In the genomic region with DNA sequence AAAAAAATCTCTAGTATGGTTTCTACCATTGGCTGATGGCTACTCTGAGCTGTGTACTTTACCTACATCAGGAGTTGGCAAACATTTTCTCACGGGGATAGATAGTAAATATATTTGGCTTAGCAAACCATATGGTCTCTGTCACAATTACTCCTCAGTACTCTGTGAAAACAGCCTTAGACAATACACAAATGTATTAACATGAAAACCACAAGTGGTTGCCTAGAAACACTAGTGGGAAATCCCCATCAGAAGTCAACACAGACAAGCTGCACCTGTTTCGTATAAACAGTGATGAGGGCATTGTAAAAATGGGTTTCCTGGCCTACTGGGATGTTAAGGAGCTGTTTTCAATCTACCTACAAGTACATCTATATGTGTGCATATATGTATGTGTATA, we compare ENCODE assay signal across 9 cellular contexts.
DNase-seq lines count a peak whose midpoint lies in the region; ATAC-seq and TF ChIP-seq lines count a peak whose summit lies in the region.
"Had no signal": no experiment of that assay in that cellular context is flagged by ENCODE, and none has a peak within 500 bp of the region (broad histone marks: within the 10 kb centered on the region; RNA-seq: fewer than 3 reads in every experiment).

No MANE protein-coding gene starts in this region.

- no CpG with 5 or more reads among the region's 2 CpGs for WGBS in IMR-90 (ENCODE audit: extremely low coverage in 2 of 2, insufficient read length in 1 of 2), 2 experiments
- 100% methylated on average over 1 of the region's 2 CpGs; no CpG with 5 or more reads in 1 of the 2 experiments for WGBS in endodermal cell (ENCODE audit: insufficient coverage in 1 of 2, insufficient read length in 1 of 2), 2 experiments

- H3K4me2 ChIP-seq in IMR-90 (ENCODE audit: low read depth, low read length) (no peak overlapping the region), SU-DHL-6 (ENCODE audit: low read depth, low read length, poor library complexity, severe bottlenecking) (peak overlapping the region; percentile 37)

- H2AFZ ChIP-seq in IMR-90 (replicated peaks; ENCODE audit: low read length, poor library complexity) (no peak overlapping the region), SU-DHL-6 (ENCODE audit: low read depth, low read length, severe bottlenecking) (no peak overlapping the region)

- H3K27me3 ChIP-seq in IMR-90 (ENCODE audit: control insufficient read depth, insufficient read depth, low read length) (no peaks in the 10 kb centered on the region; the same call in 1 of the 2 replicates), SU-DHL-6 (ENCODE audit: low read length) (no peaks in the 10 kb centered on the region), gastrocnemius medialis (no peaks in the 10 kb centered on the region), endodermal cell (ENCODE audit: control insufficient read depth, insufficient read depth, low read length, poor library complexity, severe bottlenecking) (no peaks in the 10 kb centered on the region)

- H3K23ac ChIP-seq in IMR-90 (ENCODE audit: low read depth, low read length) = no peak overlapping the region

- no peak overlapping the region for H2BK5ac ChIP-seq in IMR-90 (ENCODE audit: low read depth, low read length, poor library complexity, severe bottlenecking)

- H2AK9ac ChIP-seq in IMR-90 (replicated peaks; ENCODE audit: low read depth, low read length, poor library complexity) = no peak overlapping the region

- no peak overlapping the region for H2AK5ac ChIP-seq in IMR-90 (ENCODE audit: low read depth, low read length)

- H3K27ac ChIP-seq in IMR-90 (ENCODE audit: insufficient read depth, low read length) (no peak overlapping the region), SU-DHL-6 (ENCODE audit: low read depth, low read length) (peak overlapping the region; percentile 67), gastrocnemius medialis (no peak overlapping the region), endodermal cell (ENCODE audit: low read depth, low read length) (no peak overlapping the region)

- CTCF ChIA-PET in IMR-90 (lab: Yijun Ruan, JAX) = no interaction called here
- CTCF ChIA-PET in activated CD4-positive, alpha-beta memory T cell treated with anti-CD3 and anti-CD28 coated beads for 36 hours (lab: Charles Lee) = no interaction called here
- CTCF ChIA-PET in activated CD4-positive, alpha-beta memory T cell treated with anti-CD3 and anti-CD28 coated beads, Interleukin-2, amount 10 ng/mL, durations not matched to agents 7 days and 5 days (lab: Charles Lee) = no interaction called here

- dilution Hi-C loops in IMR-90 (cut with HindIII; ENCODE audit: low sequenced_read_pairs, unreplicated experiment) = no loop called here

- no peak overlapping the region for H4K5ac ChIP-seq in IMR-90 (ENCODE audit: low read depth, low read length)

- H4K8ac ChIP-seq in IMR-90 (ENCODE audit: low read depth in 2 of 2, low read length in 2 of 2) = no peak overlapping the region

- H3K27me3 Mint-ChIP-seq in activated CD4-positive, alpha-beta memory T cell treated with anti-CD3 and anti-CD28 coated beads for 36 hours = no peaks in the 10 kb centered on the region
- H3K27me3 Mint-ChIP-seq in activated CD4-positive, alpha-beta memory T cell treated with anti-CD3 and anti-CD28 coated beads, Interleukin-2, amount 10 ng/mL, durations not matched to agents 7 days and 5 days = no peaks in the 10 kb centered on the region
- no peaks in the 10 kb centered on the region for H3K27me3 Mint-ChIP-seq in endodermal cell (ENCODE audit: insufficient read depth)
- H3K27me3 Mint-ChIP-seq: activated naive CD4-positive, alpha-beta T cell treated with anti-CD3 and anti-CD28 coated beads, Interleukin-2, amount 50 U/mL, for 24 hours had no signal

- H3K79me2 ChIP-seq in SU-DHL-6 (ENCODE audit: insufficient read depth, low read length) = no peaks in the 10 kb centered on the region

- H3K9me3 ChIP-seq in IMR-90 (ENCODE audit: control insufficient read depth, insufficient read depth, low read length) (no peaks in the 10 kb centered on the region), SU-DHL-6 (ENCODE audit: insufficient read depth, low read length) (no peaks in the 10 kb centered on the region), gastrocnemius medialis (no peaks in the 10 kb centered on the region), endodermal cell (ENCODE audit: control insufficient read depth, low read length) (no peaks in the 10 kb centered on the region)

- no peak overlapping the region for H2BK20ac ChIP-seq in IMR-90 (ENCODE audit: low read depth, low read length)

- H3K27ac Mint-ChIP-seq in activated CD4-positive, alpha-beta memory T cell treated with anti-CD3 and anti-CD28 coated beads for 36 hours = no peak overlapping the region
- no peak overlapping the region for H3K27ac Mint-ChIP-seq in activated CD4-positive, alpha-beta memory T cell treated with anti-CD3 and anti-CD28 coated beads, Interleukin-2, amount 10 ng/mL, durations not matched to agents 7 days and 5 days
- no peak overlapping the region for H3K27ac Mint-ChIP-seq in endodermal cell
- H3K27ac Mint-ChIP-seq: activated naive CD4-positive, alpha-beta T cell treated with anti-CD3 and anti-CD28 coated beads, Interleukin-2, amount 50 U/mL, for 24 hours had no signal

- DNase-seq in DMS153 treated with DMSO at 0.1 percent for 48 hours (lab: John Stamatoyannopoulos, UW; ENCODE audit: unreplicated experiment) (peak; percentile 100), IMR-90 (peak; percentile 38), gastrocnemius medialis (no peak), endodermal cell (no peak)
- no peak for DNase-seq in activated CD4-positive, alpha-beta memory T cell treated with anti-CD3 and anti-CD28 coated beads for 36 hours
- DNase-seq in activated CD4-positive, alpha-beta memory T cell treated with anti-CD3 and anti-CD28 coated beads, Interleukin-2, amount 10 ng/mL, durations not matched to agents 7 days and 5 days = no peak

- ATAC-seq in GM21423 (IDR thresholded peaks at IDR 0.05; ENCODE audit: unreplicated experiment) = peak; percentile 100
- no peak for ATAC-seq in IMR-90 (ENCODE audit: low read depth)
- no peak for ATAC-seq in gastrocnemius medialis

- no peak overlapping the region for H4K91ac ChIP-seq in IMR-90 (ENCODE audit: insufficient read depth, low read depth, low read length)

- TF ChIP-seq CTCF in IMR-90 (conservative IDR thresholded peaks at IDR 0.05; ENCODE audit: low read depth, low read length) = no peak
- TF ChIP-seq CTCF in SU-DHL-6 (IDR thresholded peaks at IDR 0.05; ENCODE audit: insufficient read depth, low read length, poor library complexity, severe bottlenecking) = no peak
- TF ChIP-seq CTCF in gastrocnemius medialis (IDR thresholded peaks at IDR 0.05 in 4 of 5, conservative IDR thresholded peaks at IDR 0.05 in 1 of 5) = no peak
- TF ChIP-seq CTCF in endodermal cell (conservative IDR thresholded peaks at IDR 0.05) = no peak

- no peak overlapping the region for H2BK15ac ChIP-seq in IMR-90 (ENCODE audit: low read depth, low read length)

- H3K36me3 ChIP-seq in IMR-90 (ENCODE audit: control insufficient read depth, insufficient read depth, low read length) = no peaks in the 10 kb centered on the region
- H3K36me3 ChIP-seq in SU-DHL-6 (ENCODE audit: low read length) = no peaks in the 10 kb centered on the region
- H3K36me3 ChIP-seq in gastrocnemius medialis = no peaks in the 10 kb centered on the region
- H3K36me3 ChIP-seq in endodermal cell (ENCODE audit: control insufficient read depth, insufficient read depth, low read length) = no peaks in the 10 kb centered on the region

- H3K18ac ChIP-seq in IMR-90 (ENCODE audit: low read depth, low read length) = no peak overlapping the region

- H3F3A ChIP-seq in SU-DHL-6 (ENCODE audit: insufficient read depth) = no peaks in the 10 kb centered on the region

- H3K14ac ChIP-seq in IMR-90 (replicated peaks; ENCODE audit: low read depth, low read length) = no peak overlapping the region

- no peak overlapping the region for H3K4ac ChIP-seq in IMR-90 (ENCODE audit: low read depth, low read length)

- H3K4me1 ChIP-seq in IMR-90 (ENCODE audit: control insufficient read depth, insufficient read depth, low read length) (no peaks in the 10 kb centered on the region), gastrocnemius medialis (no peaks in the 10 kb centered on the region), endodermal cell (ENCODE audit: control insufficient read depth, insufficient read depth, low read length) (peaks cover 1% of the 10 kb centered on the region)

- H3K9ac ChIP-seq in IMR-90 (ENCODE audit: low read depth, low read length) (no peak overlapping the region), SU-DHL-6 (ENCODE audit: low read length) (no peak overlapping the region), endodermal cell (ENCODE audit: extremely low read depth, low read length, poor library complexity, severe bottlenecking) (no peak overlapping the region)

- TF ChIP-seq RAD21 in IMR-90 (IDR thresholded peaks at IDR 0.05; ENCODE audit: low read length) = no peak

- H3K9me2 ChIP-seq in SU-DHL-6 (replicated peaks; ENCODE audit: insufficient read depth, low read length) = no peaks in the 10 kb centered on the region

- peaks cover 7% of the 10 kb centered on the region for H3K9me3 Mint-ChIP-seq in activated CD4-positive, alpha-beta memory T cell treated with anti-CD3 and anti-CD28 coated beads for 36 hours
- no peaks in the 10 kb centered on the region for H3K9me3 Mint-ChIP-seq in activated CD4-positive, alpha-beta memory T cell treated with anti-CD3 and anti-CD28 coated beads, Interleukin-2, amount 10 ng/mL, durations not matched to agents 7 days and 5 days
- H3K9me3 Mint-ChIP-seq in endodermal cell = no peaks in the 10 kb centered on the region
- H3K9me3 Mint-ChIP-seq: activated naive CD4-positive, alpha-beta T cell treated with anti-CD3 and anti-CD28 coated beads, Interleukin-2, amount 50 U/mL, for 24 hours had no signal

- intact Hi-C loops in IMR-90 (cut with micrococcal nuclease) = no loop called here
- intact Hi-C loops in activated CD4-positive, alpha-beta memory T cell treated with anti-CD3 and anti-CD28 coated beads for 36 hours (cut with micrococcal nuclease) = no loop called here
- intact Hi-C loops in gastrocnemius medialis (cut with DNase I; ENCODE audit: low total_unique reads) = no loop called here

- no peak for TF ChIP-seq POLR2A in IMR-90 (IDR thresholded peaks at IDR 0.05; ENCODE audit: low read depth, low read length)
- TF ChIP-seq POLR2A in gastrocnemius medialis (IDR thresholded peaks at IDR 0.05) = no peak

- H3K4me3 ChIP-seq in IMR-90 (ENCODE audit: insufficient read depth, low read depth, low read length) (no peak overlapping the region), SU-DHL-6 (ENCODE audit: insufficient read depth, low read length, poor library complexity, severe bottlenecking) (no peak overlapping the region), gastrocnemius medialis (no peak overlapping the region), endodermal cell (ENCODE audit: low read length) (no peak overlapping the region)

- no TSS peak for BruUV-seq in IMR-90 (replicated peaks; lab: Mats Ljungman, UMichigan)

- no peaks in the 10 kb centered on the region for H3K4me1 Mint-ChIP-seq in activated CD4-positive, alpha-beta memory T cell treated with anti-CD3 and anti-CD28 coated beads for 36 hours (ENCODE audit: low read depth)
- H3K4me1 Mint-ChIP-seq in activated CD4-positive, alpha-beta memory T cell treated with anti-CD3 and anti-CD28 coated beads, Interleukin-2, amount 10 ng/mL, durations not matched to agents 7 days and 5 days = no peaks in the 10 kb centered on the region
- H3K4me1 Mint-ChIP-seq in endodermal cell = peaks cover 3% of the 10 kb centered on the region
- H3K4me1 Mint-ChIP-seq: activated naive CD4-positive, alpha-beta T cell treated with anti-CD3 and anti-CD28 coated beads, Interleukin-2, amount 50 U/mL, for 24 hours had no signal

- no peak overlapping the region for H3K56ac ChIP-seq in IMR-90 (ENCODE audit: extremely low read depth, insufficient read depth, low read length)

- H3K36me3 Mint-ChIP-seq in activated CD4-positive, alpha-beta memory T cell treated with anti-CD3 and anti-CD28 coated beads for 36 hours = no peaks in the 10 kb centered on the region
- no peaks in the 10 kb centered on the region for H3K36me3 Mint-ChIP-seq in activated CD4-positive, alpha-beta memory T cell treated with anti-CD3 and anti-CD28 coated beads, Interleukin-2, amount 10 ng/mL, durations not matched to agents 7 days and 5 days (ENCODE audit: low read depth)
- H3K36me3 Mint-ChIP-seq in endodermal cell (ENCODE audit: low read depth) = no peaks in the 10 kb centered on the region
- H3K36me3 Mint-ChIP-seq: activated naive CD4-positive, alpha-beta T cell treated with anti-CD3 and anti-CD28 coated beads, Interleukin-2, amount 50 U/mL, for 24 hours had no signal

- in situ Hi-C loops in IMR-90 (cut with MboI; ENCODE audit: low sequenced_read_pairs) = no loop called here
- in situ Hi-C loops in gastrocnemius medialis (cut with MboI; ENCODE audit: low sequenced_read_pairs in 4 of 4) = no loop called here

- H2BK120ac ChIP-seq in IMR-90 (ENCODE audit: low read depth, low read length) = no peak overlapping the region

- no peaks in the 10 kb centered on the region for H3K79me1 ChIP-seq in IMR-90 (ENCODE audit: low read depth in 1 of 2, low read length in 2 of 2)

- H4K20me1 ChIP-seq in IMR-90 (ENCODE audit: insufficient read depth, low read length) (no peaks in the 10 kb centered on the region), SU-DHL-6 (ENCODE audit: low read depth, low read length) (no peaks in the 10 kb centered on the region)

- H3K4me3 Mint-ChIP-seq in activated CD4-positive, alpha-beta memory T cell treated with anti-CD3 and anti-CD28 coated beads for 36 hours = no peak overlapping the region
- no peak overlapping the region for H3K4me3 Mint-ChIP-seq in activated CD4-positive, alpha-beta memory T cell treated with anti-CD3 and anti-CD28 coated beads, Interleukin-2, amount 10 ng/mL, durations not matched to agents 7 days and 5 days
- H3K4me3 Mint-ChIP-seq in endodermal cell = no peak overlapping the region
- H3K4me3 Mint-ChIP-seq: activated naive CD4-positive, alpha-beta T cell treated with anti-CD3 and anti-CD28 coated beads, Interleukin-2, amount 50 U/mL, for 24 hours had no signal

- POLR2A ChIA-PET in IMR-90 (lab: Charles Lee; ENCODE audit: unreplicated experiment) = no interaction called here
- POLR2A ChIA-PET in activated CD4-positive, alpha-beta memory T cell treated with anti-CD3 and anti-CD28 coated beads for 36 hours (lab: Charles Lee) = no interaction called here
- POLR2A ChIA-PET in activated CD4-positive, alpha-beta memory T cell treated with anti-CD3 and anti-CD28 coated beads, Interleukin-2, amount 10 ng/mL, durations not matched to agents 7 days and 5 days (lab: Charles Lee) = no interaction called here

- no peaks in the 10 kb centered on the region for H3K9me1 ChIP-seq in IMR-90 (ENCODE audit: insufficient read depth, low read length)

Comparison
In these comparisons a context has a peak if more than half of its experiments do, and no peak if none do; other contexts are left out.
1. DNase-seq: peak in DMS153 treated with DMSO at 0.1 percent for 48 hours (single experiment) and IMR-90 (single experiment); none in activated CD4-positive, alpha-beta memory T cell treated with anti-CD3 and anti-CD28 coated beads for 36 hours (single experiment), activated CD4-positive, alpha-beta memory T cell treated with anti-CD3 and anti-CD28 coated beads, Interleukin-2, amount 10 ng/mL, durations not matched to agents 7 days and 5 days (single experiment), gastrocnemius medialis (0 of 2) and endodermal cell (single experiment).